Comparison of ENCODE assay signal across 8 cellular contexts in genomic region chr17:82320956-82321927, GRCh38. TPM values are rescaled to one million over a fixed set of nuclear protein-coding genes. Genes with fewer than 3 reads are reported as not detected.
A peak's percentile ranks its signal among the peaks of the same experiment; 100 is the strongest.
DNase-seq lines count a peak whose midpoint lies in the region; ATAC-seq, FAIRE-seq and TF ChIP-seq lines count a peak whose summit lies in the region.

No MANE protein-coding gene starts in this region.

- peak overlapping the region; percentile 85 to 90 for H3K4me3 Mint-ChIP-seq in activated T-cell treated with anti-CD3 and anti-CD28 coated beads, Interleukin-2, amount 50 U/mL, for 72 hours

- peaks cover 9 to 22% of the 10 kb centered on the region in 2 donors for H3K36me3 Mint-ChIP-seq in activated T-cell treated with anti-CD3 and anti-CD28 coated beads, Interleukin-2, amount 50 U/mL, for 72 hours (ENCODE audit: insufficient read depth in 2 of 2)

- H3K4me1 ChIP-seq in NT2/D1 (ENCODE audit: insufficient read depth, insufficient read length) (peaks cover 41% of the 10 kb centered on the region), gastroesophageal sphincter (peaks cover 0 to 14% (median 3%) of the 10 kb centered on the region in 3 donors)

- no peak overlapping the region for H3K27ac ChIP-seq in gastroesophageal sphincter

- H3K36me3 ChIP-seq in NT2/D1 (ENCODE audit: insufficient read depth, insufficient read length, low read length), result no peaks in the 10 kb centered on the region
- peaks cover 0 to 7% of the 10 kb centered on the region in 2 donors for H3K36me3 ChIP-seq in gastroesophageal sphincter

- WGBS in gastroesophageal sphincter (ENCODE audit: low coverage in 1 of 2), 2 donors, result 71 to 81% methylated on average over 10 to 12 of the region's 65 CpGs

- peak overlapping the region; percentile 99 for H3K27ac Mint-ChIP-seq in activated T-cell treated with anti-CD3 and anti-CD28 coated beads, Interleukin-2, amount 50 U/mL, for 72 hours

- H3K27me3 Mint-ChIP-seq in activated T-cell treated with anti-CD3 and anti-CD28 coated beads, Interleukin-2, amount 50 U/mL, for 72 hours (ENCODE audit: low read depth), result no peaks in the 10 kb centered on the region

- TF ChIP-seq POLR2A in gastroesophageal sphincter (IDR thresholded peaks at IDR 0.05), result no peak

- TF ChIP-seq EP300 in gastroesophageal sphincter (IDR thresholded peaks at IDR 0.05), result no peak

- H3K9me3 ChIP-seq in NT2/D1 (ENCODE audit: insufficient read depth, low read length) (peaks cover 8% of the 10 kb centered on the region), gastroesophageal sphincter (no peaks in the 10 kb centered on the region)

- peaks cover 24% of the 10 kb centered on the region for H3K4me1 Mint-ChIP-seq in activated T-cell treated with anti-CD3 and anti-CD28 coated beads, Interleukin-2, amount 50 U/mL, for 72 hours (ENCODE audit: low read depth)

- no peak for FAIRE-seq in D721Med (lab: Jason Lieb, UNC)

- H3K27me3 ChIP-seq in NT2/D1 (ENCODE audit: insufficient read depth, insufficient read length) (peaks cover 11% of the 10 kb centered on the region), gastroesophageal sphincter (peaks cover 31% of the 10 kb centered on the region)

- DNase-seq in D721Med (ENCODE audit: insufficient read length, low spot score), result peak; percentile 75
- DNase-seq in NT2/D1 (ENCODE audit: low read depth, low spot score), result no peak
- peak; percentile 83 to 88 for DNase-seq in activated T-cell treated with anti-CD3 and anti-CD28 coated beads, Interleukin-2, amount 50 U/mL, for 72 hours
- DNase-seq in stimulated activated CD4-positive, alpha-beta T cell treated with anti-CD3 and anti-CD28 coated beads, Interleukin-1b, Interleukin-23, amount 100 ng/mL, for 24 hours (ENCODE audit: low read depth in 4 of 4, low spot score in 1 of 4), result peak in 3 of 4 experiments; percentile 63 to 79 (median 74)
- no peak for DNase-seq in pons (ENCODE audit: low spot score)
- DNase-seq in NCI-H1417 treated with DMSO at 0.1 percent for 48 hours (lab: John Stamatoyannopoulos, UW), result no peak

- H3K4me3 ChIP-seq in NT2/D1 (ENCODE audit: insufficient read length, low read depth) (no peak overlapping the region), gastroesophageal sphincter (peak overlapping the region in 1 of 2 donors; percentile 26)

- peak; percentile 63 to 64 for ATAC-seq in activated T-cell treated with anti-CD3 and anti-CD28 coated beads, Interleukin-2, amount 50 U/mL, for 72 hours (replicated peaks in 1 of 2)
- ATAC-seq in gastroesophageal sphincter, result peak; percentile 51
- no peak for ATAC-seq in GM19452 (IDR thresholded peaks at IDR 0.05; ENCODE audit: unreplicated experiment)

- H3K9me3 Mint-ChIP-seq in activated T-cell treated with anti-CD3 and anti-CD28 coated beads, Interleukin-2, amount 50 U/mL, for 72 hours, result no peaks in the 10 kb centered on the region

- peak overlapping the region; percentile 27 for H3K9ac ChIP-seq in NT2/D1 (ENCODE audit: insufficient read length, low read depth)

- TF ChIP-seq CTCF in D721Med (IDR thresholded peaks at IDR 0.05; ENCODE audit: insufficient read depth, missing control alignments) (peak; percentile 79), gastroesophageal sphincter (IDR thresholded peaks at IDR 0.05) (peak in 3 of 4 experiments; percentile 94 to 100 (median 96))

RNA-seq across cellular contexts. Expression of gene CD7, which starts 3.8 kb away (rescaled TPM):
- 1,000 to 10,000 TPM in 1 of 2 donors, 100 to 1,000 TPM in 1; 845 to 1,007 TPM for total RNA-seq in activated T-cell treated with anti-CD3 and anti-CD28 coated beads, Interleukin-2, amount 50 U/mL, for 72 hours
- 1 to 10 TPM in 1 of 4 donors, under 1 TPM in 2, not detected in 1; 0.58 to 1.7 (median 0.94) TPM for total RNA-seq in gastroesophageal sphincter

RNA-seq across cellular contexts. Expression of gene SECTM1, which starts 12.3 kb away (rescaled TPM):
- total RNA-seq in activated T-cell treated with anti-CD3 and anti-CD28 coated beads, Interleukin-2, amount 50 U/mL, for 72 hours, result 10 to 100 TPM in 1 of 2 donors, 1 to 10 TPM in 1; 3.3 to 12.6 TPM
- total RNA-seq in gastroesophageal sphincter, result 10 to 100 TPM in 3 of 4 donors, 1 to 10 TPM in 1; 6.1 to 22.3 (median 17.6) TPM

RNA-seq across cellular contexts. Expression of gene TEX19, which starts 37.8 kb away (rescaled TPM):
- total RNA-seq in activated T-cell treated with anti-CD3 and anti-CD28 coated beads, Interleukin-2, amount 50 U/mL, for 72 hours, result under 1 TPM in 1 of 2 donors, not detected in 1; 0.17 TPM
- not detected for total RNA-seq in gastroesophageal sphincter

RNA-seq across cellular contexts. Expression of gene CSNK1D, which starts 47.7 kb away (rescaled TPM):
- total RNA-seq in activated T-cell treated with anti-CD3 and anti-CD28 coated beads, Interleukin-2, amount 50 U/mL, for 72 hours, result 100 to 1,000 TPM; 166 to 170 TPM
- 10 to 100 TPM; 23.4 to 92.1 (median 72.4) TPM for total RNA-seq in gastroesophageal sphincter

RNA-seq across cellular contexts. Expression of gene UTS2R, which starts 50.3 kb away (rescaled TPM):
- total RNA-seq in activated T-cell treated with anti-CD3 and anti-CD28 coated beads, Interleukin-2, amount 50 U/mL, for 72 hours, result under 1 TPM in 1 of 2 donors, not detected in 1; 0.46 TPM
- not detected for total RNA-seq in gastroesophageal sphincter

Comparison
In these comparisons a context has a peak if more than half of its experiments do, and no peak if none do; other contexts are left out.
1. DNase-seq: peak in D721Med (single experiment), activated T-cell treated with anti-CD3 and anti-CD28 coated beads, Interleukin-2, amount 50 U/mL, for 72 hours (2 of 2) and stimulated activated CD4-positive, alpha-beta T cell treated with anti-CD3 and anti-CD28 coated beads, Interleukin-1b, Interleukin-23, amount 100 ng/mL, for 24 hours (3 of 4); none in NT2/D1 (single experiment), pons (single experiment) and NCI-H1417 treated with DMSO at 0.1 percent for 48 hours (single experiment).
2. RNA of gene CD7, which starts 3.8 kb away (total RNA-seq): 845 to 1,007 TPM in activated T-cell treated with anti-CD3 and anti-CD28 coated beads, Interleukin-2, amount 50 U/mL, for 72 hours; 0.58 to 1.7 TPM in gastroesophageal sphincter; every median in the first group is over 100 times any median in the second.